Comparison of ENCODE assay signal across 8 cellular contexts in the genomic region with DNA sequence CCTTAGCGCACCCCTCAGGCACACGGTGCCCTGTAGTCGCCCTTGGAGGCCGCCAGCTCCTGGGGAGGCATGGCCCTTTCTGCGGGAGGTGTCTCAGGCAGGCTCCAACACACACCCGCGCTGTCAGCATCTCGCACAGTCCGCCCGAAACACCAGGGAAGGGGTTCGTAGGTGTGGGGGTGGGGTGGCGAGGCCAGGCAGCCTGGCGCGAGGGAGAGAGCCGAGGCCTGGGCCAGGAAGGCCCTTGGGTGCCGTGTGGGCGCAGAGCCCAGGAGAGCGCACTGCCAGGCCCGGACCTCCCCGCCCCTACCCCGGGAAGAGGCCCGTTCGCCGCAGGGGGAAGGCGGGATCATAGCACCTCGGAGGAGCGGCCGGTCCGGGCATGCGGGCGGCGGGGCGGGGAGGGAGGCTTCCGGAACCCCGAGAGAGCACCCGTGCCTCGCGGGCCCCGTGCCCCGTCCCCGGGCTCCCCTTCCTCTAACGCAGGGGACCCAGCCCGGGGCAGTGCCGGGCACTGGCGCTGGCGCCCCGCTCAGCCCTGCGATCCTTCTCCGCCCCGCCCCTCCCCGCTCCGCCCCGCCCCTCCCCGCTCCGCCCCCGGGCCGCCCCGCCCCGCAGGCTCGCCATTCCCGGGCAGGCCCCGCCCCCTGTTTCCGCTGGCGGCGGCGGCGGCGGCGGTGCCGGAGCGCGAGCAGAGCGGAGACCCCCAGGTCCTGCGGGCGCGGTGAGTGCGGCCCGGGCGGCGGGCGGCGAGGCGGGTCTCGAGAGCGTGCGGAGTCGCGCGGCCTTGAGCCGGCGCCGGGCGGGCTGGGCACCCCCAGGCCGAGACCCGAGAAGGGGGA. TPM values are rescaled to one million over a fixed set of nuclear protein-coding genes. Genes with fewer than 3 reads are reported as not detected.
DNase-seq lines count a peak whose midpoint lies in the region; FAIRE-seq and TF ChIP-seq lines count a peak whose summit lies in the region.

A gene with protein sequence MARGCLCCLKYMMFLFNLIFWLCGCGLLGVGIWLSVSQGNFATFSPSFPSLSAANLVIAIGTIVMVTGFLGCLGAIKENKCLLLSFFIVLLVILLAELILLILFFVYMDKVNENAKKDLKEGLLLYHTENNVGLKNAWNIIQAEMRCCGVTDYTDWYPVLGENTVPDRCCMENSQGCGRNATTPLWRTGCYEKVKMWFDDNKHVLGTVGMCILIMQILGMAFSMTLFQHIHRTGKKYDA (plus strand): TSS at position 650 of the 842 bp plus-strand sequence. CDS start 123,815 bp downstream, outside the sequence.

- peak within 1 kb of the TSS; percentile 93 for H2AFZ ChIP-seq in GM23248

- no peaks in the 10 kb centered on the region for H4K20me1 ChIP-seq in GM23248 (ENCODE audit: insufficient read depth)

- TF ChIP-seq CTCF in kidney (IDR thresholded peaks at IDR 0.05; ENCODE audit: borderline replicate concordance, extremely low read depth, insufficient read depth), result no peak

- DNase-seq in DMS153 (lab: John Stamatoyannopoulos, UW) (peak; percentile 41), GM23248 (peak; percentile 82), NAMALWA (ENCODE audit: low spot score) (peak; percentile 49), kidney (peak; percentile 93), RCC 7860 (ENCODE audit: low spot score) (no peak)
- peak; percentile 8 for DNase-seq in activated CD4-positive, CD25-positive, alpha-beta regulatory T cell treated with anti-CD3 and anti-CD28 coated beads, Interleukin-2, amount 50 U/mL, for 16 hours (ENCODE audit: low read depth, low spot score)
- DNase-seq in central memory CD4-positive, alpha-beta T cell, result peak; percentile 51
- DNase-seq in stimulated activated CD4-positive, alpha-beta T cell treated with anti-CD3 and anti-CD28 coated beads, Interleukin-15, amount 100 ng/mL, for 1 hour (ENCODE audit: low read depth in 1 of 2, low spot score in 1 of 2), result peak; percentile 45 to 60

- H3K4me3 ChIP-seq in GM23248 (peak within 1 kb of the TSS; percentile 80), kidney (ENCODE audit: low read length in 2 of 2) (peak within 1 kb of the TSS; percentile 77 to 78)

- H3F3A ChIP-seq in GM23248 (ENCODE audit: insufficient read depth), result no peaks in the 10 kb centered on the region

- H3K27me3 ChIP-seq in GM23248 (replicated peaks; ENCODE audit: insufficient read depth), result no peaks in the 10 kb centered on the region

- H3K27ac ChIP-seq in GM23248 (peak within 1 kb of the TSS; percentile 11; the same call in 1 of the 2 replicates), kidney (ENCODE audit: low read depth in 2 of 2, low read length in 2 of 2) (peak within 1 kb of the TSS; percentile 95)

- in situ Hi-C loops in GM23248 (cut with MboI), result no loop called here

- H3K79me2 ChIP-seq in GM23248 (ENCODE audit: insufficient read depth), result no peaks in the 10 kb centered on the region; the same call in 1 of the 2 replicates

- WGBS in GM23248 (ENCODE audit: low coverage in 1 of 2, low lambda C conversion rate in 2 of 2, missing lambda C conversion rate in 2 of 2), 2 experiments, result 3% methylated on average over 15 to 80 of the region's 95 CpGs

- intact Hi-C loops in kidney (cut with DNase I), result loop anchor here (10.0 kb wide), 1 partner anchor 198 kb away; no protein-coding TSS in a partner anchor

- no peaks in the 10 kb centered on the region for H3K9me2 ChIP-seq in GM23248 (ENCODE audit: insufficient read depth)

- H3K4me2 ChIP-seq in GM23248 (ENCODE audit: unreplicated experiment), result peak within 1 kb of the TSS; percentile 87

- FAIRE-seq in kidney (lab: Jason Lieb, UNC) (no peak), RCC 7860 (lab: Jason Lieb, UNC) (no peak)

- H3K4me1 ChIP-seq in GM23248 (ENCODE audit: insufficient read depth) (peaks cover 4% of the 10 kb centered on the region; the same call in 1 of the 2 replicates), kidney (ENCODE audit: control insufficient read depth in 1 of 2, insufficient read depth in 1 of 2, low read depth in 1 of 2, low read length in 2 of 2) (peaks cover 23 to 33% of the 10 kb centered on the region in 2 donors)

- H3K36me3 ChIP-seq in GM23248 (ENCODE audit: low read depth), result no peaks in the 10 kb centered on the region
- H3K36me3 ChIP-seq in kidney (ENCODE audit: control insufficient read depth in 1 of 2, insufficient read depth in 2 of 2, low read length in 2 of 2), result no peaks in the 10 kb centered on the region

- H3K9ac ChIP-seq in GM23248, result peak within 1 kb of the TSS; percentile 80
- peak within 1 kb of the TSS; percentile 81 to 97 for H3K9ac ChIP-seq in kidney (ENCODE audit: low read length in 2 of 2)

- H3K9me3 ChIP-seq in GM23248 (ENCODE audit: low read depth), result no peaks in the 10 kb centered on the region
- H3K9me3 ChIP-seq in kidney (ENCODE audit: control insufficient read depth in 1 of 2, low read length in 2 of 2), result no peaks in the 10 kb centered on the region

RNA-seq across cellular contexts. Expression of the gene that starts here (rescaled TPM):
- 13.3 and 14.4 TPM in 2 replicates for total RNA-seq in GM23248 (2014; rRNA removed; shearing (Covaris generic))
- 8.0 and 9.5 TPM in 2 replicates for polyA plus RNA-seq in GM23248 (2016; fragmentation: Nextera tagmentation; extraction: Ambion mirVana)
- 81.6 TPM for total RNA-seq in kidney
- 62.4 TPM for polyA plus RNA-seq in kidney (ENCODE audit: insufficient read depth, low read depth, low replicate concordance)
